ENCODE assay signal across 9 cellular contexts in genomic region chr2:65320042-65320711, GRCh38.
DNase-seq lines count a peak whose midpoint lies in the region; ATAC-seq and TF ChIP-seq lines count a peak whose summit lies in the region.
"Had no signal": no experiment of that assay in that cellular context is flagged by ENCODE, and none has a peak within 500 bp of the region (broad histone marks: within the 10 kb centered on the region; RNA-seq: fewer than 3 reads in every experiment).

No MANE protein-coding gene starts in this region.

- intact Hi-C loops in stomach (cut with DNase I; ENCODE audit: low total_unique reads): no loop called here
- intact Hi-C loops in lower leg skin (cut with DNase I; ENCODE audit: low total_unique reads): no loop called here

- peaks cover 0 to 23% (median 12%) of the 10 kb centered on the region in 4 donors for H3K4me1 Mint-ChIP-seq in CD4-positive, CD25-positive, alpha-beta regulatory T cell

- H3K36me3 Mint-ChIP-seq in CD4-positive, CD25-positive, alpha-beta regulatory T cell: peaks cover 3% of the 10 kb centered on the region

- 63 to 70% (median 69%) methylated on average over 9 of the region's 9 CpGs for WGBS in stomach, 5 donors
- whole genome bisulfite sequencing in lower leg skin, 2 donors: 64 to 66% methylated on average over 9 of the region's 9 CpGs

- peak; percentile 87 to 88 for ATAC-seq in CD4-positive, CD25-positive, alpha-beta regulatory T cell (ENCODE audit: low read depth in 2 of 2)
- ATAC-seq in GM18870 (IDR thresholded peaks at IDR 0.05; ENCODE audit: unreplicated experiment) (peak; percentile 75), HG03039 (IDR thresholded peaks at IDR 0.05; ENCODE audit: unreplicated experiment) (peak; percentile 60)

- TF ChIP-seq POLR2A in stomach (IDR thresholded peaks at IDR 0.05): no peak
- TF ChIP-seq POLR2A in lower leg skin (IDR thresholded peaks at IDR 0.05): no peak

- H3K36me3 ChIP-seq in CD4-positive, CD25-positive, alpha-beta regulatory T cell (ENCODE audit: control insufficient read depth, insufficient read depth, low read length): no peaks in the 10 kb centered on the region
- peaks cover 5 to 23% (median 12%) of the 10 kb centered on the region in 4 donors for H3K36me3 ChIP-seq in stomach

- H3K9me3 Mint-ChIP-seq in CD4-positive, CD25-positive, alpha-beta regulatory T cell: no peaks in the 10 kb centered on the region

- H3K27ac Mint-ChIP-seq in CD4-positive, CD25-positive, alpha-beta regulatory T cell: peak overlapping the region; percentile 31 to 90 (median 47)

- H3K27me3 Mint-ChIP-seq in CD4-positive, CD25-positive, alpha-beta regulatory T cell: no peaks in the 10 kb centered on the region

- no peaks in the 10 kb centered on the region for H3K27me3 ChIP-seq in CD4-positive, CD25-positive, alpha-beta regulatory T cell (ENCODE audit: control insufficient read depth, insufficient read depth, low read length)
- no peaks in the 10 kb centered on the region for H3K27me3 ChIP-seq in stomach

- peak overlapping the region in 3 of 4 donors; percentile 19 to 70 (median 55) for H3K4me3 Mint-ChIP-seq in CD4-positive, CD25-positive, alpha-beta regulatory T cell

- H3K4me1 ChIP-seq in CD4-positive, CD25-positive, alpha-beta regulatory T cell (ENCODE audit: control insufficient read depth, insufficient read depth, low read length, poor library complexity, severe bottlenecking): peaks cover 6% of the 10 kb centered on the region
- H3K4me1 ChIP-seq in stomach: peaks cover 15 to 29% (median 19%) of the 10 kb centered on the region in 4 donors

- no peak for TF ChIP-seq EP300 in stomach (IDR thresholded peaks at IDR 0.05)

- no peak overlapping the region for H3K4me3 ChIP-seq in CD4-positive, CD25-positive, alpha-beta regulatory T cell (ENCODE audit: low read depth, low read length)
- H3K4me3 ChIP-seq in fibroblast of villous mesenchyme (ENCODE audit: low read depth, low read length) (no peak overlapping the region), stomach (no peak overlapping the region), lower leg skin (ENCODE audit: low read depth, poor library complexity, severe bottlenecking) (no peak overlapping the region)
- H3K4me3 ChIP-seq: SK-N-MC had no signal

- H3K9me3 ChIP-seq in CD4-positive, CD25-positive, alpha-beta regulatory T cell (ENCODE audit: control insufficient read depth in 2 of 2, low read length in 2 of 2): no peaks in the 10 kb centered on the region
- H3K9me3 ChIP-seq in stomach: no peaks in the 10 kb centered on the region

- TF ChIP-seq CTCF in fibroblast of villous mesenchyme (IDR thresholded peaks at IDR 0.05; ENCODE audit: insufficient read depth, low read depth, low read length) (peak; percentile 63), stomach (IDR thresholded peaks at IDR 0.05) (no peak), lower leg skin (IDR thresholded peaks at IDR 0.05) (no peak)

- H3K27ac ChIP-seq in CD4-positive, CD25-positive, alpha-beta regulatory T cell (ENCODE audit: insufficient read depth, low read length, poor library complexity, severe bottlenecking): no peak overlapping the region
- peak overlapping the region in 4 of 5 donors; percentile 28 to 58 (median 56) for H3K27ac ChIP-seq in stomach
- H3K27ac ChIP-seq: SK-N-MC had no signal

- DNase-seq in CD4-positive, CD25-positive, alpha-beta regulatory T cell: peak in 2 of 3 donors; percentile 15 to 71
- DNase-seq in SW 1271 (lab: John Stamatoyannopoulos, UW) (peak; percentile 69 to 83), fibroblast of villous mesenchyme (ENCODE audit: low read depth) (peak; percentile 89), stomach (no peak), midbrain (lab: John Stamatoyannopoulos, UW) (no peak), lower leg skin (ENCODE audit: low spot score in 2 of 2) (no peak)

Comparison
In these comparisons a context has a peak if more than half of its experiments do, and no peak if none do; other contexts are left out.
1. DNase-seq: peak in CD4-positive, CD25-positive, alpha-beta regulatory T cell (2 of 3), SW 1271 (2 of 2) and fibroblast of villous mesenchyme (single experiment); none in stomach (single experiment), midbrain (single experiment) and lower leg skin (0 of 2).
2. Peak in every context shown above with its lines, with median percentiles within 50 percentile points of each other: ATAC-seq.